ENCODE assay signal across 1 cellular context in the genomic region with DNA sequence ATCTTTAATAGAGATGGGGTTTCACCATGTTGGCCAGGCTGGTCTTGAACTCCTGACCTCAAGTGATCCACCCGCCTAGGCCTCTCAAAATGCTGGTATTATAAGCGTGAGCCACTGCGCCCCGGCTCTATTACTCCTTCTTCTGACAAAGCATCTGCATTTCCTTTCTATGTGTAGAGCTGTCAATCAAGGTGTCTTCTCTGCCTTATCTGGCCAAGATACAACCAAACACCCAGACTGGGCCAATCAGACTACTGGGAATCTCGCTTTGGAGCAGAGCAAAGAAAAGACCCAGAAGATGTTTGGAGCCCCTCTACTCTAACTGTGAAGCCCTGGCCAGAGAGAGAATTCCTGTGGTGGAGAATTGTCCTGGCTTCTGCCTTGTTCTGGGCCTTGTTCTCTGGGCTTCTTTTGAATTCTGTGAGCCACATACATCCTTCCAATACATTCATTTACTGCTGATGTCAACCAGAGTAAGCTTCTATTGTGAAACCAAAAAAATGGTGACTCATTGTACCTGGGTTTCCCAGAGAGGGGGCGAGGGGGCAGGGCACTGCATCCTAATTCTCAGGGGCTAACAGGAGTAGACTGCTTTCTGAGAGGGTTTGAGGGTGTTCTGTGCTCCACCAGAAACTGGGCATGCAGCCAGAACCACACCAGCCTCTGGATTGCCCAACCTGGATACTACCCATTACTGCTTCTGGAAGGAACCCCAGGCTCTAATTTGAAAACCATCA.
TF ChIP-seq lines count a peak whose summit lies in the region.

No MANE protein-coding gene starts in this region.

TF ChIP-seq in HepG2, 621 proteins besides CTCF, POLR2A, EP300 and RAD21:
- TF ChIP-seq FOSL1 (CRISPR knock-in tag; IDR thresholded peaks at IDR 0.05; ENCODE audit: borderline replicate concordance) (no peak), PBX3 (CRISPR knock-in tag; IDR thresholded peaks at IDR 0.05; ENCODE audit: borderline replicate concordance) (no peak), ZNF781 (CRISPR knock-in tag; IDR thresholded peaks at IDR 0.05; ENCODE audit: borderline replicate concordance, not compliant biosample characterization) (no peak), FOSL2 (CRISPR knock-in tag; IDR thresholded peaks at IDR 0.05) (peak; percentile 25), CEBPB (IDR thresholded peaks at IDR 0.05; ENCODE audit: borderline replicate concordance, low read depth, low read length) (peak; percentile 16; the same call in 1 of the 2 replicates)
- TF ChIP-seq, protein P1, sequence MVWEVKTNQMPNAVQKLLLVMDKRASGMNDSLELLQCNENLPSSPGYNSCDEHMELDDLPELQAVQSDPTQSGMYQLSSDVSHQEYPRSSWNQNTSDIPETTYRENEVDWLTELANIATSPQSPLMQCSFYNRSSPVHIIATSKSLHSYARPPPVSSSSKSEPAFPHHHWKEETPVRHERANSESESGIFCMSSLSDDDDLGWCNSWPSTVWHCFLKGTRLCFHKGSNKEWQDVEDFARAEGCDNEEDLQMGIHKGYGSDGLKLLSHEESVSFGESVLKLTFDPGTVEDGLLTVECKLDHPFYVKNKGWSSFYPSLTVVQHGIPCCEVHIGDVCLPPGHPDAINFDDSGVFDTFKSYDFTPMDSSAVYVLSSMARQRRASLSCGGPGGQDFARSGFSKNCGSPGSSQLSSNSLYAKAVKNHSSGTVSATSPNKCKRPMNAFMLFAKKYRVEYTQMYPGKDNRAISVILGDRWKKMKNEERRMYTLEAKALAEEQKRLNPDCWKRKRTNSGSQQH (CRISPR knock-in tag; IDR thresholded peaks at IDR 0.05; ENCODE audit: low read depth): no peak
